ENCODE assay signal across 1 cellular context in the genomic region with DNA sequence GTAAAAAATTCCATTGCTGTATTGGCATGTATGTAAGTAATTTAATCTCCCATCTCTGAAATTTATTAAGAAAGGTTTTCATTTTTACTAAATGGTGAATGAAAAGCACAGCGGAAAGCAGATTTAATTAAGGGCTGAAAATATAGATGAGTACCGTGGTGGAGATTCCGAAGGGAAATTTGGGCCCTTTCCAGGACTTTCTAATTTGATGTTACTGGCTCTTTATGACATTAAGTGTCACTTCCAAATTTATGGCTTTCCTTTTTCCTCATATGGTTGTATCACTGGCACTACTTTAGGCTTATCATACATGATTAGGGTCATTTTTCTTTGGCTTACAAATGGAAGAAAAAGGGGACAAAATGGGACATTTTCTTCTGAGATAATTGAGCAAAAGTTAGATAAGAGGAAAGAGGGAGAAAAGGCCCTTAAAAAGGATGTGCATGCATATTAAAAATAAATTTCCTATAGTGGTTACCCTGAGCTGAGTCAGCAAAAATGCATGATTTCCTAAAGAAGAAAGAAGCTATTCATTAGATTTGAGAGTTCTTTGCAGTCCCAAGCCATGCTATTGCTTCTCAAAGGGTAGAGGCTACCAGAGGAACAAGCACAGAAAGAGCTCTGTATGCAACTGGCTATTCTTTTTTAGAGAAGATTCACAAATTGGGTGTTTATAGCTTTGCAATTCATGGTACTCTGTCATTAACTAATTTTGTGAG.
TF ChIP-seq lines count a peak whose summit lies in the region.

No MANE protein-coding gene starts in this region.

TF ChIP-seq in K562, 482 proteins besides CTCF, POLR2A, EP300 and RAD21 (continued from another document):
- TF ChIP-seq NR2C1 (IDR thresholded peaks at IDR 0.05) (no peak), NR2C1 (tag; IDR thresholded peaks at IDR 0.05) (no peak), ZNF316 (IDR thresholded peaks at IDR 0.05) (peak; percentile 97)
